Comparison of ENCODE assay signal across 14 cellular contexts in genomic region chr4:104728380-104729122, GRCh38.
DNase-seq lines count a peak whose midpoint lies in the region; ATAC-seq, FAIRE-seq and TF ChIP-seq lines count a peak whose summit lies in the region.
"Had no signal": no experiment of that assay in that cellular context is flagged by ENCODE, and none has a peak within 500 bp of the region (broad histone marks: within the 10 kb centered on the region; RNA-seq: fewer than 3 reads in every experiment).

No MANE protein-coding gene starts in this region.

- 28% methylated on average over 3 of the region's 3 CpGs for WGBS in liver
- 26 to 47% (median 39%) methylated on average over 3 of the region's 3 CpGs for WGBS in ovary, 3 donors

- ATAC-seq in HG03565 (IDR thresholded peaks at IDR 0.05; ENCODE audit: unreplicated experiment): peak; percentile 43
- ATAC-seq in effector memory CD8-positive, alpha-beta T cell (replicated peaks): no peak

- H3K4me3 ChIP-seq in astrocyte (ENCODE audit: insufficient read depth, low read depth, low read length): peak overlapping the region; percentile 7
- no peak overlapping the region for H3K4me3 ChIP-seq in liver (ENCODE audit: low read depth in 1 of 3, low read length in 3 of 3)
- H3K4me3 ChIP-seq in ovary: no peak overlapping the region
- H3K4me3 ChIP-seq: thoracic aorta had no signal

- TF ChIP-seq EP300 in ovary (IDR thresholded peaks at IDR 0.05): no peak

- no peaks in the 10 kb centered on the region for H3K27me3 ChIP-seq in astrocyte (ENCODE audit: insufficient read depth, low read length)
- H3K27me3 ChIP-seq in liver (ENCODE audit: control insufficient read depth in 4 of 4, insufficient read depth in 4 of 4, low read length in 3 of 4): no peaks in the 10 kb centered on the region
- no peaks in the 10 kb centered on the region for H3K27me3 ChIP-seq in ovary

- no peak overlapping the region for H3K4me3 Mint-ChIP-seq in astrocyte (ENCODE audit: unreplicated experiment)
- no peak overlapping the region for H3K4me3 Mint-ChIP-seq in effector memory CD8-positive, alpha-beta T cell
- H3K4me3 Mint-ChIP-seq: CD4-positive, CD25-positive, alpha-beta regulatory T cell; T-helper 2 cell treated with Interferon-gamma antibody and Interleukin-4, amounts not matched to agents 5 μg/mL and 100 μg/mL, for 36 hours had no signal

- H4K20me1 ChIP-seq in astrocyte (ENCODE audit: insufficient read depth, low read length): no peaks in the 10 kb centered on the region

- no peaks in the 10 kb centered on the region for H3K27me3 Mint-ChIP-seq in astrocyte (ENCODE audit: low read depth, unreplicated experiment)
- no peaks in the 10 kb centered on the region for H3K27me3 Mint-ChIP-seq in effector memory CD8-positive, alpha-beta T cell
- H3K27me3 Mint-ChIP-seq: CD4-positive, CD25-positive, alpha-beta regulatory T cell had no signal

- no peak for TF ChIP-seq CTCF in astrocyte (IDR thresholded peaks at IDR 0.05; ENCODE audit: insufficient read depth, low read depth, low read length)
- TF ChIP-seq CTCF in liver (IDR thresholded peaks at IDR 0.05; ENCODE audit: low read depth, low read length, missing input control): no peak
- no peak for TF ChIP-seq CTCF in ovary (IDR thresholded peaks at IDR 0.05)

- no peak overlapping the region for H2AFZ ChIP-seq in astrocyte (ENCODE audit: low read depth, low read length)

- no peaks in the 10 kb centered on the region for H3K36me3 Mint-ChIP-seq in astrocyte (ENCODE audit: low read depth, unreplicated experiment)
- no peaks in the 10 kb centered on the region for H3K36me3 Mint-ChIP-seq in effector memory CD8-positive, alpha-beta T cell (ENCODE audit: insufficient read depth)
- H3K36me3 Mint-ChIP-seq: CD4-positive, CD25-positive, alpha-beta regulatory T cell had no signal

- H3K4me2 ChIP-seq in astrocyte (ENCODE audit: low read length): peak overlapping the region; percentile 74

- TF ChIP-seq RAD21 in liver (IDR thresholded peaks at IDR 0.05): peak; percentile 20 to 31

- no peak for TF ChIP-seq POLR2A in ovary (IDR thresholded peaks at IDR 0.05)

- H3K9ac ChIP-seq in astrocyte (ENCODE audit: low read length) (no peak overlapping the region), liver (ENCODE audit: low read depth in 1 of 2, low read length in 2 of 2) (peak overlapping the region in 1 of 2 donors; percentile 47)

- peaks cover 8% of the 10 kb centered on the region for H3K4me1 Mint-ChIP-seq in astrocyte (ENCODE audit: low read depth, unreplicated experiment)
- no peaks in the 10 kb centered on the region for H3K4me1 Mint-ChIP-seq in effector memory CD8-positive, alpha-beta T cell (ENCODE audit: low read depth in 2 of 2)
- H3K4me1 Mint-ChIP-seq: CD4-positive, CD25-positive, alpha-beta regulatory T cell had no signal

- H3K79me2 ChIP-seq in astrocyte (ENCODE audit: insufficient read depth, low read length): no peaks in the 10 kb centered on the region

- no peak for FAIRE-seq in astrocyte (lab: Jason Lieb, UNC)

- no peaks in the 10 kb centered on the region for H3K9me3 Mint-ChIP-seq in astrocyte (ENCODE audit: unreplicated experiment)
- peaks cover 0 to 7% of the 10 kb centered on the region in 2 donors for H3K9me3 Mint-ChIP-seq in effector memory CD8-positive, alpha-beta T cell
- H3K9me3 Mint-ChIP-seq: T-helper 2 cell treated with Interferon-gamma antibody and Interleukin-4, amounts not matched to agents 5 μg/mL and 100 μg/mL, for 36 hours had no signal

- no peaks in the 10 kb centered on the region for H3K36me3 ChIP-seq in astrocyte (ENCODE audit: insufficient read depth, low read length)
- H3K36me3 ChIP-seq in liver (ENCODE audit: control insufficient read depth in 4 of 4, insufficient read depth in 3 of 4, low read depth in 1 of 4, low read length in 3 of 4): no peaks in the 10 kb centered on the region
- H3K36me3 ChIP-seq in ovary: no peaks in the 10 kb centered on the region
- H3K36me3 ChIP-seq: thoracic aorta had no signal

- no peak overlapping the region for H3K27ac Mint-ChIP-seq in astrocyte (ENCODE audit: unreplicated experiment)
- H3K27ac Mint-ChIP-seq in effector memory CD8-positive, alpha-beta T cell: no peak overlapping the region
- H3K27ac Mint-ChIP-seq: CD4-positive, CD25-positive, alpha-beta regulatory T cell; T-helper 2 cell treated with Interferon-gamma antibody and Interleukin-4, amounts not matched to agents 5 μg/mL and 100 μg/mL, for 36 hours had no signal

- H3K4me1 ChIP-seq in astrocyte (ENCODE audit: insufficient read depth, low read length): peaks cover 12% of the 10 kb centered on the region
- H3K4me1 ChIP-seq in liver (ENCODE audit: control insufficient read depth in 4 of 4, insufficient read depth in 4 of 4, low read length in 3 of 4): peaks cover 0 to 21% (median 7%) of the 10 kb centered on the region in 4 donors
- no peaks in the 10 kb centered on the region for H3K4me1 ChIP-seq in ovary (ENCODE audit: insufficient read depth)

- DNase-seq in Daoy (ENCODE audit: low read depth): peak; percentile 70
- DNase-seq in astrocyte (ENCODE audit: low read depth): peak; percentile 98
- no peak for DNase-seq in effector memory CD8-positive, alpha-beta T cell
- no peak for DNase-seq in ovary
- no peak for DNase-seq in cerebellar nuclear complex (lab: John Stamatoyannopoulos, UW)
- DNase-seq in SW 1271 (lab: John Stamatoyannopoulos, UW): no peak
- DNase-seq: activated naive CD4-positive, alpha-beta T cell; CD4-positive, CD25-positive, alpha-beta regulatory T cell; erythroblast; stimulated activated CD4-positive, alpha-beta T cell treated with anti-CD3 and anti-CD28 coated beads, Interleukin-1b, Interleukin-23, amount 100 ng/mL, for 48 hours had no signal

- H3K27ac ChIP-seq in astrocyte (ENCODE audit: low read depth, low read length) (peak overlapping the region; percentile 56), liver (ENCODE audit: low read depth in 1 of 2, low read length in 2 of 2) (peak overlapping the region; percentile 81 to 94), ovary (no peak overlapping the region)
- H3K27ac ChIP-seq: thoracic aorta had no signal

- intact Hi-C loops in ovary (cut with DNase I): no loop called here

- H3K9me3 ChIP-seq in astrocyte (ENCODE audit: insufficient read depth, low read depth, low read length) (no peaks in the 10 kb centered on the region), liver (ENCODE audit: control insufficient read depth in 4 of 4, low read length in 3 of 4) (no peaks in the 10 kb centered on the region), ovary (no peaks in the 10 kb centered on the region)
- H3K9me3 ChIP-seq: thoracic aorta had no signal

TF ChIP-seq in liver, 16 proteins besides CTCF, POLR2A, EP300 and RAD21 (continues in another document):
- TF ChIP-seq HNF4A (conservative IDR thresholded peaks at IDR 0.05) (peak; percentile 85 to 88), HNF4G (IDR thresholded peaks at IDR 0.05) (peak; percentile 67), YY1 (IDR thresholded peaks at IDR 0.05) (peak; percentile 20), EGR1 (IDR thresholded peaks at IDR 0.05; ENCODE audit: low read depth in 2 of 2) (no peak), TAF1 (conservative IDR thresholded peaks at IDR 0.05) (no peak), GABPA (IDR thresholded peaks at IDR 0.05 in 1 of 2, conservative IDR thresholded peaks at IDR 0.05 in 1 of 2) (no peak), NR2F2 (IDR thresholded peaks at IDR 0.05) (no peak), FOXA1 (IDR thresholded peaks at IDR 0.05) (peak; percentile 96), REST (IDR thresholded peaks at IDR 0.05) (no peak), JUND (IDR thresholded peaks at IDR 0.05) (peak; percentile 94 to 98), MAX (IDR thresholded peaks at IDR 0.05) (peak; percentile 54), FOXA2 (IDR thresholded peaks at IDR 0.05) (peak; percentile 96), SP1 (IDR thresholded peaks at IDR 0.05) (peak; percentile 60), RXRA (IDR thresholded peaks at IDR 0.05) (peak; percentile 69 to 77)

Comparison
In these comparisons a context has a peak if more than half of its experiments do, and no peak if none do; other contexts are left out.
1. DNase-seq: peak in Daoy (single experiment) and astrocyte (single experiment); none in effector memory CD8-positive, alpha-beta T cell (0 of 3), ovary (0 of 5), cerebellar nuclear complex (0 of 2) and SW 1271 (0 of 2).
2. H3K27ac ChIP-seq: peak in astrocyte (single experiment) and liver (2 of 2); none in ovary (0 of 2).